21 cellular contexts compared by ENCODE assay signal in the genomic region with DNA sequence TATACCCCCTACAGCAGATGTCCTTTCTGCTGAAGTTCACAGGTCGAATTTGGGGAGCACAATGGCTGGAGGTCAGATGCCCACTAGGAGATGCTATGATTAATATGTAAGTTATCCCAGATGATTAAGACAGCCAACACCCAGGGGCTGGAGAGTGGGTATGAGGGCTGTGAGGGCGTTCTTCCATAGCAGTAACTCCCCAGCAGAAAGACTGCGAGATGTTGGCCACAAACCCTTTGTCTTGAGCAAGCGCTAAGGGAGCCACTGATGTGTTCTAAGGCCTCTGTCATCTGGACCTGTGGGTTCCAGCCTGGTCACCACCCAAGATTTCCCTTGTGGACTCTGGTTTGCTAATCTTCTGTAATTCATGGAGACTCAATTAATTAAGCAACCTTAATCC.
"Had no signal": no experiment of that assay in that cellular context is flagged by ENCODE, and none has a peak within 500 bp of the region (broad histone marks: within the 10 kb centered on the region; RNA-seq: fewer than 3 reads in every experiment).

No MANE protein-coding gene starts in this region.

- H3K9me3 ChIP-seq: heart right ventricle, lower lobe of right lung, neutrophil, pancreas, right lobe of liver, testis, tibial artery had no signal

- H3K4me3 ChIP-seq: heart right ventricle, lower lobe of right lung, pancreas, right lobe of liver, smooth muscle cell, testis, tibial artery had no signal

- H3K27ac ChIP-seq: heart right ventricle, lower lobe of right lung, neutrophil, pancreas, right lobe of liver, testis, tibial artery had no signal

- DNase-seq: cortex of kidney; effector CD4-positive, alpha-beta T cell; heart right ventricle; hippocampal formation; left ventricle myocardium superior; lower lobe of right lung; natural killer cell; pancreas; right lobe of liver; stimulated activated CD4-positive, alpha-beta T cell treated with anti-CD3 and anti-CD28 coated beads, Interleukin-12 subunit alpha, Interleukin-12 subunit beta, amount 100 ng/mL, for 4 hours; stimulated activated CD4-positive, alpha-beta T cell treated with anti-CD3 and anti-CD28 coated beads, Interleukin-1b, Interleukin-23, amount 100 ng/mL, for 48 hours; stimulated activated CD4-positive, alpha-beta T cell treated with anti-CD3 and anti-CD28 coated beads, Interleukin-4, amount 100 ng/mL, for 1 hour; stimulated activated CD8-positive, alpha-beta memory T cell treated with anti-CD3 and anti-CD28 coated beads, Interleukin-4, amount 100 ng/mL, for 48 hours; stimulated activated naive CD8-positive, alpha-beta T cell treated with anti-CD3 and anti-CD28 coated beads, Interleukin-15, Interleukin-2, amounts not matched to agents 100 U/mL and 50 U/mL, for 24 hours; substantia nigra; testis; tibial artery had no signal

- H3K4me2 ChIP-seq: smooth muscle cell had no signal

- H3K27me3 ChIP-seq: heart right ventricle, neutrophil, pancreas, right lobe of liver, testis, tibial artery had no signal

- ATAC-seq: heart right ventricle; left ventricle myocardium superior; lower lobe of right lung; natural killer cell; pancreas; stimulated activated naive CD8-positive, alpha-beta T cell treated with anti-CD3 and anti-CD28 coated beads, Interleukin-15, Interleukin-2, amounts not matched to agents 100 U/mL and 50 U/mL, for 24 hours had no signal

- FAIRE-seq: frontal cortex, islet of Langerhans, pancreas had no signal

- H3K4me1 ChIP-seq: lower lobe of right lung, pancreas, right lobe of liver, testis, tibial artery had no signal
